In the genomic region with DNA sequence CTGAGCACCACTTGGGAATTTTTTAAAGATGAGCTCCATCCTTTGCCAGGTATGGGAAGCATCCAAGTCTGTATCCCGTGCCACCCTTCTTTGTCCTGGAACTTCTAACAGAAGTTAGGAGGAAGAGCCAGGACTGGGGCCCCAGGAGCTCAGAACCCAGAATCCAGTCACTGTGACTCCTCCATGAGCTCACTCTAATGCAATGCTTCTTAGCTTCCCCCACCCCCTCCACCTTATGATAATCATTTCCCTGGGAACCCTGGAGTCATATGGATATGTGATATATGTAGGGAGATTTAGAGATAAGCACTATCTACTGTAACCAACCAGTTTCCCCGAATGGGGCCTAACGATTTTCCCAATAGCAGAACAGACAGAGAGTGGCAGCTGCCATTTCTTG, we compare ENCODE assay signal across 23 cellular contexts. TPM values are rescaled to one million over a fixed set of nuclear protein-coding genes. Genes with fewer than 3 reads are reported as not detected.
"Had no signal": no experiment of that assay in that cellular context is flagged by ENCODE, and none has a peak within 500 bp of the region (broad histone marks: within the 10 kb centered on the region; RNA-seq: fewer than 3 reads in every experiment).

No MANE protein-coding gene starts in this region.

- ATAC-seq: Right ventricle myocardium inferior, SK-N-SH treated with all-trans-retinoic acid at 6 μM for 48 hours had no signal

- DNase-seq: KBM-7, MV-4-11, NCI-H1048, NCI-H1105 treated with DMSO at 0.1 percent for 48 hours, NCI-H1417 treated with DMSO at 0.1 percent for 48 hours, NCI-H146, NCI-H1694 treated with DMSO at 0.1 percent for 48 hours, NCI-H1930, NCI-H2081, NCI-H2107, NCI-H2227 treated with DMSO at 0.1 percent for 48 hours, NCI-H524, NCI-H69, NCI-H774, RPMI8226, SHP77 treated with DMSO at 0.1 percent for 48 hours, SJCRH30 had no signal

- H3K27me3 ChIP-seq: SJCRH30 had no signal

- H3K4me3 ChIP-seq: SJCRH30 had no signal

- H3K36me3 ChIP-seq: SJCRH30 had no signal

- H3K9me3 ChIP-seq: SJCRH30 had no signal

- H3K27ac ChIP-seq: SJCRH30 had no signal

- H3K4me1 ChIP-seq: SJCRH30 had no signal

RNA-seq across cellular contexts. Expression of a gene that starts 0.8 kb away (rescaled TPM):
- total RNA-seq: HT-29, LHCN-M2, MCF 10A, NCI-H460, Right ventricle myocardium inferior, SJCRH30 had no signal

RNA-seq across cellular contexts. Expression of a gene that starts 24.2 kb away (rescaled TPM):
- total RNA-seq: HT-29, LHCN-M2, MCF 10A, NCI-H460, Right ventricle myocardium inferior, SJCRH30 had no signal

RNA-seq across cellular contexts. Expression of a gene that starts 37.6 kb away (rescaled TPM):
- total RNA-seq: HT-29, LHCN-M2, MCF 10A, NCI-H460, Right ventricle myocardium inferior, SJCRH30 had no signal

RNA-seq across cellular contexts. Expression of a gene that starts 37.9 kb away (rescaled TPM):
- total RNA-seq: LHCN-M2, NCI-H460, Right ventricle myocardium inferior, SJCRH30 had no signal

RNA-seq across cellular contexts. Expression of a gene that starts 55.3 kb away (rescaled TPM):
- total RNA-seq: LHCN-M2, MCF 10A, NCI-H460, Right ventricle myocardium inferior, SJCRH30 had no signal
